8 cellular contexts compared by ENCODE assay signal in the genomic region with DNA sequence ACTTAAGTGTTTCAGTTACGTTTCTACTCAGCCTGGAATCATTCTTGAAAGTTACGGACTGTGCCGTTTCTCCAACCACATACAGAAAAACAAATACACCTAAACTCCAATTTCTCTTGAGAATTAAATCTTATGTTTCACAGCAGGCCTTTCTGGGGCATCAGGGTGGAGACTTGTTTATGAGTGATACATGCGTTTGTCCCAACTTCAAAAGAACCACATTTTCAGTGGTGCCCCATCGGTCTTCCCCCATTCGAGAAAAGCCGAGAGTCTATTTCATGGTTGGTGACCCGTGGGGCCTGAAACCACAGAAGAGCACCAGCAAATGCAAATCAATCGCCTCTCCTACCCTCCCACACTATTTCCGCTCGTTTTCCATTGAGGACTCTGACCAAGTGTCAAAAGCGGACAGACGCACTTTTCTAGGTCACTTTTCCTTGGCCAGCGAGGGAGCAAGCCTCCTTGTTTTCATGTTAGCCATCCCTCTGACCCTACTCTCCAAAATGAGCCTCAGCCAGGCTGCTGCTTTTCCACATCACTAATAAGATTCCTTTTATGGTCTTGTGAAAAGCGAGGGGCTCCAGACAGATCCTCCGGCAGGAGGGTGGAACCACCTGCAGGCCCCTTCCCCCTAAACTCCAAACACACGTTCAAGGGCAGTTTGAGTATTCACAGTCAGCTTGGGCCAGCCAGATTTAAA. TPM values are rescaled to one million over a fixed set of nuclear protein-coding genes. Genes with fewer than 3 reads are reported as not detected.
A peak's percentile ranks its signal among the peaks of the same experiment; 100 is the strongest.
DNase-seq lines count a peak whose midpoint lies in the region; ATAC-seq and TF ChIP-seq lines count a peak whose summit lies in the region.

No MANE protein-coding gene starts in this region.

- no peak for TF ChIP-seq EP300 in stomach (IDR thresholded peaks at IDR 0.05)

- 14 to 32% (median 23%) methylated on average over 17 of the region's 17 CpGs for WGBS in stomach, 5 donors

- POLR2A ChIA-PET in Panc1 (lab: Charles Lee): interaction anchor here (0.6 kb wide), 2 partner anchors 11 to 907 kb away, joined by 7 to 12 read pairs; no protein-coding TSS in a partner anchor

- H3K27me3 ChIP-seq in Panc1 (ENCODE audit: control insufficient read depth, insufficient read depth, low read length) (no peaks in the 10 kb centered on the region), stomach (no peaks in the 10 kb centered on the region)

- peak; percentile 27 for ATAC-seq in GM18498 (IDR thresholded peaks at IDR 0.05; ENCODE audit: unreplicated experiment)
- no peak for ATAC-seq in Panc1

- in situ Hi-C loops in Panc1 (cut with HindIII; ENCODE audit: low pct_unique_long_range_greater_than_20kb, low sequenced_read_pairs): no loop called here

- TF ChIP-seq POLR2A in stomach (IDR thresholded peaks at IDR 0.05): no peak

- CTCF ChIA-PET in Panc1 (lab: Charles Lee): interaction anchor here (0.5 to 1.7 kb wide), 4 partner anchors 69 to 873 kb away, joined by 3 to 21 read pairs (median 5); no protein-coding TSS in a partner anchor

- no TSS peak for BruUV-seq in Panc1 (replicated peaks; lab: Mats Ljungman, UMichigan)

- peak overlapping the region; percentile 71 for H3K4me3 ChIP-seq in HFF-Myc (replicated peaks; ENCODE audit: low read depth, low read length)
- peak overlapping the region; percentile 82 to 90 for H3K4me3 ChIP-seq in Panc1 (ENCODE audit: low read depth in 2 of 2, low read length in 2 of 2)
- H3K4me3 ChIP-seq in stomach: peak overlapping the region; percentile 78 to 94 (median 88)

- no peak for DNase-seq in HFF-Myc (ENCODE audit: extremely low read depth, low read depth)
- no peak for DNase-seq in Panc1 (ENCODE audit: low read depth, low spot score)
- peak; percentile 74 for DNase-seq in glomerular visceral epithelial cell (ENCODE audit: extremely low spot score)
- no peak for DNase-seq in stomach
- no peak for DNase-seq in anterior cingulate cortex (lab: John Stamatoyannopoulos, UW)
- no peak for DNase-seq in activated CD8-positive, alpha-beta memory T cell treated with anti-CD3 and anti-CD28 coated beads, Interleukin-2, amount 50 U/mL, for 4 hours
- DNase-seq in NCI-H146 treated with DMSO at 0.1 percent for 48 hours (lab: John Stamatoyannopoulos, UW; ENCODE audit: unreplicated experiment): no peak

- TF ChIP-seq CTCF in HFF-Myc (IDR thresholded peaks at IDR 0.05; ENCODE audit: low read depth, low read length, missing control alignments) (no peak), Panc1 (IDR thresholded peaks at IDR 0.05) (no peak), stomach (IDR thresholded peaks at IDR 0.05) (no peak)

- H3K27ac ChIP-seq in Panc1 (ENCODE audit: low read length) (peak overlapping the region; percentile 82), stomach (peak overlapping the region; percentile 65 to 99 (median 98))

- intact Hi-C loops in Panc1 (cut with micrococcal nuclease; ENCODE audit: unreplicated experiment): loop anchor here (5.0 to 10.0 kb wide), 2 partner anchors 116 to 872 kb away; no protein-coding TSS in a partner anchor
- intact Hi-C loops in stomach (cut with DNase I; ENCODE audit: low total_unique reads): no loop called here

- H3K9me3 ChIP-seq in Panc1 (ENCODE audit: control insufficient read depth, insufficient read depth, low read depth, low read length): no peaks in the 10 kb centered on the region
- H3K9me3 ChIP-seq in stomach: no peaks in the 10 kb centered on the region

- H3K36me3 ChIP-seq in Panc1 (ENCODE audit: control insufficient read depth, insufficient read depth, low read length) (peaks cover 4% of the 10 kb centered on the region; the same call in 1 of the 2 replicates), stomach (peaks cover 0 to 34% (median 28%) of the 10 kb centered on the region in 4 donors)

- H3K4me1 ChIP-seq in Panc1 (ENCODE audit: control insufficient read depth, insufficient read depth, low read length): peaks cover 30% of the 10 kb centered on the region
- peaks cover 35 to 70% (median 66%) of the 10 kb centered on the region in 4 donors for H3K4me1 ChIP-seq in stomach

RNA-seq across cellular contexts. Expression of gene JAG1, which starts 3.1 kb away (rescaled TPM):
- total RNA-seq in Panc1 (2021; ENCODE audit: unreplicated experiment) (21.2 TPM), stomach (100 to 1,000 TPM in 1 of 5 donors, 10 to 100 TPM in 4; 54.8 to 133 (median 95.0) TPM)
- polyA plus RNA-seq in Panc1 (2012; ENCODE audit: insufficient read length): 12.4 TPM
- 10 to 100 TPM in 1 of 3 donors, 1 to 10 TPM in 2; 5.2 to 26.3 (median 7.5) TPM for polyA plus RNA-seq in stomach
